ENCODE assay signal across 16 cellular contexts in genomic region chr1:43587594-43587993, GRCh38. TPM values are rescaled to one million over a fixed set of nuclear protein-coding genes. Genes with fewer than 3 reads are reported as not detected.
DNase-seq lines count a peak whose midpoint lies in the region; ATAC-seq, FAIRE-seq and TF ChIP-seq lines count a peak whose summit lies in the region.
"Had no signal": no experiment of that assay in that cellular context is flagged by ENCODE, and none has a peak within 500 bp of the region (broad histone marks: within the 10 kb centered on the region; RNA-seq: fewer than 3 reads in every experiment).

No MANE protein-coding gene starts in this region.

- H3K27ac Mint-ChIP-seq in CD4-positive, alpha-beta T cell = no peak overlapping the region
- H3K27ac Mint-ChIP-seq: stimulated activated effector memory CD8-positive, alpha-beta T cell treated with anti-CD3 and anti-CD28 coated beads, Interleukin-12 subunit alpha, Interleukin-12 subunit beta, amount 100 ng/mL, for 72 hours had no signal

- H3K18ac ChIP-seq in mesenchymal stem cell (ENCODE audit: low read depth in 1 of 2, low read length in 2 of 2) = no peak overlapping the region

- H4K91ac ChIP-seq in mesenchymal stem cell (ENCODE audit: low read length) = no peak overlapping the region

- no peak overlapping the region for H3K9ac ChIP-seq in HepG2 (ENCODE audit: insufficient read depth, low read depth, low read length)
- no peak overlapping the region for H3K9ac ChIP-seq in mesenchymal stem cell (ENCODE audit: low read length)

- no peak overlapping the region for H3K27ac ChIP-seq in right lobe of liver
- H3K27ac ChIP-seq in HepG2 (ENCODE audit: extremely low read length, insufficient read depth, low read length) = no peak overlapping the region
- H3K27ac ChIP-seq in CD4-positive, alpha-beta T cell (ENCODE audit: low read depth, low read length) = no peak overlapping the region
- no peak overlapping the region for H3K27ac ChIP-seq in mesenchymal stem cell (ENCODE audit: low read length, poor library complexity, severe bottlenecking)
- H3K27ac ChIP-seq: coronary artery had no signal

- H3K14ac ChIP-seq in mesenchymal stem cell (ENCODE audit: low read length in 2 of 2) = no peak overlapping the region

- in situ Hi-C loops in HepG2 (cut with HindIII; ENCODE audit: extremely low pct_ligation_motif_present, low pct_unique_long_range_greater_than_20kb) = loop anchor here (5.0 kb wide), 1 partner anchor 60 kb away; no protein-coding TSS in a partner anchor

- H4K20me1 ChIP-seq in HepG2 (ENCODE audit: insufficient read depth, low read length) = peaks cover 7% of the 10 kb centered on the region; the same call in 1 of the 2 replicates

- H3K36me3 ChIP-seq in right lobe of liver (peaks cover 0 to 33% (median 15%) of the 10 kb centered on the region in 4 donors), HepG2 (replicated peaks in 1 of 2; ENCODE audit: control insufficient read depth in 1 of 2, insufficient read depth in 2 of 2, low read length in 2 of 2) (peaks cover 29 to 87% of the 10 kb centered on the region in 2 experiments), mesenchymal stem cell (ENCODE audit: control insufficient read depth in 1 of 2, insufficient read depth in 2 of 2, low read depth in 1 of 2, low read length in 2 of 2) (peaks cover 3 to 55% of the 10 kb centered on the region in 2 experiments)

- H3K9me3 ChIP-seq in right lobe of liver = no peaks in the 10 kb centered on the region
- no peaks in the 10 kb centered on the region for H3K9me3 ChIP-seq in HepG2 (ENCODE audit: low read length)
- H3K9me3 ChIP-seq in CD4-positive, alpha-beta T cell (ENCODE audit: control insufficient read depth, low read length) = no peaks in the 10 kb centered on the region
- H3K9me3 ChIP-seq in mesenchymal stem cell (ENCODE audit: control insufficient read depth, low read length) = no peaks in the 10 kb centered on the region

- H3K4me1 ChIP-seq in right lobe of liver (no peaks in the 10 kb centered on the region), HepG2 (ENCODE audit: insufficient read depth, low read length) (no peaks in the 10 kb centered on the region), mesenchymal stem cell (ENCODE audit: control insufficient read depth, insufficient read depth, low read depth, low read length) (peaks cover 8% of the 10 kb centered on the region)

- H3K23ac ChIP-seq in mesenchymal stem cell (ENCODE audit: low read length in 2 of 2) = no peak overlapping the region

- CTCF ChIA-PET in HepG2 (lab: Yijun Ruan, JAX; ENCODE audit: low intra/inter-chr PET ratio, low total read pairs) = no interaction called here
- CTCF ChIA-PET in CD4-positive, alpha-beta T cell (lab: Charles Lee) = no interaction called here

- H3K4me1 Mint-ChIP-seq in CD4-positive, alpha-beta T cell (ENCODE audit: low read depth) = no peaks in the 10 kb centered on the region

- no peak overlapping the region for H3K4me3 ChIP-seq in right lobe of liver
- no peak overlapping the region for H3K4me3 ChIP-seq in HepG2 (replicated peaks in 1 of 3; ENCODE audit: insufficient read depth in 1 of 3, low read depth in 2 of 3, low read length in 3 of 3)
- no peak overlapping the region for H3K4me3 ChIP-seq in mesenchymal stem cell (ENCODE audit: insufficient read depth in 1 of 2, low read depth in 1 of 2, low read length in 2 of 2)
- H3K4me3 ChIP-seq: coronary artery had no signal

- intact Hi-C loops in right lobe of liver (cut with DNase I) (no loop called here), HepG2 (cut with micrococcal nuclease; ENCODE audit: unreplicated experiment) (no loop called here)
- intact Hi-C loops in CD4-positive, alpha-beta T cell (cut with DNase I, micrococcal nuclease) = no loop called here

- H2BK5ac ChIP-seq in mesenchymal stem cell (ENCODE audit: low read depth, low read length, poor library complexity, severe bottlenecking) = no peak overlapping the region

- H3K27me3 ChIP-seq in right lobe of liver (no peaks in the 10 kb centered on the region), HepG2 (ENCODE audit: control insufficient read depth in 1 of 2, insufficient read depth in 2 of 2, low read length in 2 of 2) (no peaks in the 10 kb centered on the region), mesenchymal stem cell (ENCODE audit: control insufficient read depth in 1 of 2, insufficient read depth in 1 of 2, low read length in 2 of 2) (no peaks in the 10 kb centered on the region)
- no peaks in the 10 kb centered on the region for H3K27me3 ChIP-seq in CD4-positive, alpha-beta T cell (ENCODE audit: control insufficient read depth, insufficient read depth, low read length)

- no peak overlapping the region for H3K4me2 ChIP-seq in HepG2 (ENCODE audit: low read depth, low read length)
- no peak overlapping the region for H3K4me2 ChIP-seq in mesenchymal stem cell (ENCODE audit: low read length, poor library complexity, severe bottlenecking)

- no peaks in the 10 kb centered on the region for H3K9me3 Mint-ChIP-seq in CD4-positive, alpha-beta T cell
- H3K9me3 Mint-ChIP-seq: stimulated activated effector memory CD8-positive, alpha-beta T cell treated with anti-CD3 and anti-CD28 coated beads, Interleukin-12 subunit alpha, Interleukin-12 subunit beta, amount 100 ng/mL, for 72 hours had no signal

- no peak overlapping the region for H2BK12ac ChIP-seq in mesenchymal stem cell (ENCODE audit: low read length in 2 of 2)

- no peaks in the 10 kb centered on the region for H3K79me2 ChIP-seq in HepG2 (ENCODE audit: insufficient read depth, low read length)

- no peaks in the 10 kb centered on the region for H3K36me3 Mint-ChIP-seq in CD4-positive, alpha-beta T cell (ENCODE audit: low read depth)
- H3K36me3 Mint-ChIP-seq: stimulated activated effector memory CD8-positive, alpha-beta T cell treated with anti-CD3 and anti-CD28 coated beads, Interleukin-12 subunit alpha, Interleukin-12 subunit beta, amount 100 ng/mL, for 72 hours had no signal

- TF ChIP-seq POLR2A in right lobe of liver (IDR thresholded peaks at IDR 0.05) (no peak), HepG2 (IDR thresholded peaks at IDR 0.05; ENCODE audit: insufficient read depth in 1 of 2, low read depth in 2 of 2, low read length in 2 of 2) (no peak), H54 (IDR thresholded peaks at IDR 0.05; ENCODE audit: low read depth, low read length) (no peak)

- H2AK5ac ChIP-seq in mesenchymal stem cell (ENCODE audit: low read length, severe bottlenecking) = no peak overlapping the region

- 31% methylated on average over 2 of the region's 9 CpGs for WGBS in right lobe of liver (ENCODE audit: insufficient coverage, low coverage, low lambda C conversion rate, missing lambda C conversion rate)
- WGBS in HepG2 (ENCODE audit: low lambda C conversion rate) = no CpG with 5 or more reads among the region's 9 CpGs
- 92% methylated on average over 9 of the region's 9 CpGs for WGBS in mesenchymal stem cell

- no peak overlapping the region for H3K4ac ChIP-seq in mesenchymal stem cell (ENCODE audit: low read depth in 1 of 2, low read length in 2 of 2)

- TF ChIP-seq EP300 in HepG2 (IDR thresholded peaks at IDR 0.05; ENCODE audit: low read depth in 2 of 2, low read length in 2 of 2) = no peak
- no peak for TF ChIP-seq EP300 in HepG2 (CRISPR knock-in tag; IDR thresholded peaks at IDR 0.05; ENCODE audit: borderline replicate concordance)

- no peak overlapping the region for H3K4me3 Mint-ChIP-seq in CD4-positive, alpha-beta T cell
- H3K4me3 Mint-ChIP-seq: stimulated activated effector memory CD8-positive, alpha-beta T cell treated with anti-CD3 and anti-CD28 coated beads, Interleukin-12 subunit alpha, Interleukin-12 subunit beta, amount 100 ng/mL, for 72 hours had no signal

- no peak for TF ChIP-seq CTCF in right lobe of liver (IDR thresholded peaks at IDR 0.05)
- no peak for TF ChIP-seq CTCF in HepG2 (CRISPR knock-in tag; IDR thresholded peaks at IDR 0.05)
- no peak for TF ChIP-seq CTCF in CD4-positive, alpha-beta T cell (IDR thresholded peaks at IDR 0.05)

- H4K8ac ChIP-seq in mesenchymal stem cell (ENCODE audit: low read length) = no peak overlapping the region

- TF ChIP-seq RAD21 in HepG2 (CRISPR knock-in tag; IDR thresholded peaks at IDR 0.05) = no peak

- peak; percentile 12 to 71 (median 18) for ATAC-seq in right lobe of liver
- ATAC-seq in HepG2 = no peak
- no peak for ATAC-seq in CD4-positive, alpha-beta T cell (ENCODE audit: poor library complexity)
- no peak for ATAC-seq in HG03520 (IDR thresholded peaks at IDR 0.05; ENCODE audit: unreplicated experiment)
- ATAC-seq: stimulated activated effector memory CD8-positive, alpha-beta T cell treated with anti-CD3 and anti-CD28 coated beads, Interleukin-12 subunit alpha, Interleukin-12 subunit beta, amount 100 ng/mL, for 72 hours had no signal

- no TSS peak for BruUV-seq in HepG2 (replicated peaks; lab: Mats Ljungman, UMichigan)

- DNase-seq in right lobe of liver (peak in 1 of 3 donors; percentile 52), HepG2 (ENCODE audit: low spot score) (no peak), epidermal melanocyte (ENCODE audit: insufficient read length, low spot score) (peak; percentile 93), mucosa of gallbladder (ENCODE audit: low spot score) (peak; percentile 59), H54 (ENCODE audit: insufficient read length, low spot score) (no peak), mesenchymal stem cell (no peak)
- DNase-seq in CD4-positive, alpha-beta T cell = no peak
- DNase-seq: activated CD4-positive, alpha-beta T cell treated with anti-CD3 and anti-CD28 coated beads for 4 hours; activated T-cell treated with anti-CD3 and anti-CD28 coated beads, Interleukin-2, amount 50 U/mL, for 1 hour; NCI-H187 treated with DMSO at 0.1 percent for 48 hours; NCI-H82; stimulated activated CD4-positive, alpha-beta T cell treated with anti-CD3 and anti-CD28 coated beads, Interleukin-4, amount 100 ng/mL, for 24 hours; T-helper 2 cell had no signal

- H3K79me1 ChIP-seq in mesenchymal stem cell (replicated peaks; ENCODE audit: low read length, poor library complexity, severe bottlenecking) = peaks cover 4% of the 10 kb centered on the region

- POLR2A ChIA-PET in HepG2 (lab: Yijun Ruan, JAX) = no interaction called here
- POLR2A ChIA-PET in CD4-positive, alpha-beta T cell (lab: Charles Lee) = no interaction called here

- FAIRE-seq in HepG2 (lab: Jason Lieb, UNC) (no peak), H54 (lab: Jason Lieb, UNC) (no peak)

- no peaks in the 10 kb centered on the region for H3K27me3 Mint-ChIP-seq in CD4-positive, alpha-beta T cell

- no peak overlapping the region for H2AFZ ChIP-seq in HepG2 (ENCODE audit: low read length)
- no peak overlapping the region for H2AFZ ChIP-seq in mesenchymal stem cell (ENCODE audit: low read depth, low read length)

- no peak overlapping the region for H2BK15ac ChIP-seq in mesenchymal stem cell (ENCODE audit: low read depth, poor library complexity, severe bottlenecking)

- H2BK120ac ChIP-seq in mesenchymal stem cell (ENCODE audit: low read depth, low read length) = no peak overlapping the region

RNA-seq across cellular contexts. Expression of gene PTPRF, which starts 56.9 kb away (rescaled TPM):
- total RNA-seq in right lobe of liver = 100 to 1,000 TPM in 4 of 6 experiments, 10 to 100 TPM in 2; 97.1 to 252 (median 160) TPM
- total RNA-seq in HepG2 (2016; rRNA removed; fragmentation: Illumina TruSeq; extraction: Trizol) = 47.3 and 55.9 TPM in 2 replicates
- total RNA-seq in HepG2 (2016; cell fraction: cytosol; rRNA removed; fragmentation: Illumina TruSeq; extraction: Trizol; ENCODE audit: low read depth) = 6.1 and 8.9 TPM in 2 replicates
- 38.1 and 54.3 TPM in 2 replicates for total RNA-seq in HepG2 (2016; cell fraction: insoluble cytoplasmic fraction; rRNA removed; fragmentation: Illumina TruSeq; extraction: Trizol)
- total RNA-seq in HepG2 (2016; cell fraction: membrane; rRNA removed; fragmentation: Illumina TruSeq; extraction: Trizol) = 30.4 and 36.7 TPM in 2 replicates
- 76.8 and 90.3 TPM in 2 replicates for total RNA-seq in HepG2 (2016; cell fraction: nucleus; rRNA removed; fragmentation: Illumina TruSeq; extraction: Trizol)
- 167 and 213 TPM in 2 replicates for polyA plus RNA-seq in HepG2 (2011; rRNA removed)
- 119 and 128 TPM in 2 replicates for polyA plus RNA-seq in HepG2 (2011; cell fraction: cytosol; rRNA removed)
- polyA plus RNA-seq in HepG2 (2011; cell fraction: nucleus; rRNA removed) = 229 and 238 TPM in 2 replicates
- polyA plus RNA-seq in HepG2 (2012) = 125 and 182 TPM in 2 replicates
- polyA plus RNA-seq in HepG2 (2016; cell fraction: cytosol; fragmentation: Illumina TruSeq; extraction: Trizol; ENCODE audit: low read depth) = 5.7 and 6.0 TPM in 2 replicates
- polyA plus RNA-seq in HepG2 (2016; cell fraction: insoluble cytoplasmic fraction; fragmentation: Illumina TruSeq; extraction: Trizol; ENCODE audit: low read depth) = 37.1 and 51.8 TPM in 2 replicates
- polyA plus RNA-seq in HepG2 (2016; cell fraction: membrane; fragmentation: Illumina TruSeq; extraction: Trizol; ENCODE audit: low read depth) = 13.5 and 17.9 TPM in 2 replicates
- 139 and 140 TPM in 2 replicates for polyA plus RNA-seq in HepG2 (2016; cell fraction: nucleus; fragmentation: Illumina TruSeq; extraction: Trizol; ENCODE audit: insufficient read depth, low read depth)
- 212 and 690 TPM in 2 replicates for polyA minus RNA-seq in HepG2 (2011; rRNA and poly(A)+ RNA removed; ENCODE audit: low replicate concordance)
- polyA minus RNA-seq in HepG2 (2011; cell fraction: cytosol; rRNA and poly(A)+ RNA removed) = 137 and 178 TPM in 2 replicates
- 83.0 and 106 TPM in 2 replicates for polyA minus RNA-seq in HepG2 (2011; cell fraction: nucleus; rRNA and poly(A)+ RNA removed)
- total RNA-seq in mucosa of gallbladder = 478 TPM
- under 1 TPM; 0.14 TPM for total RNA-seq in CD4-positive, alpha-beta T cell
- 51.3 TPM for polyA plus RNA-seq in mesenchymal stem cell (2013, experiment 1 of 2)
- 51.0 TPM for polyA plus RNA-seq in mesenchymal stem cell (2013, experiment 2 of 2)

Comparison
In these comparisons a context has a peak if more than half of its experiments do, and no peak if none do; other contexts are left out.
1. ATAC-seq: peak in right lobe of liver (4 of 4); none in HepG2 (single experiment), CD4-positive, alpha-beta T cell (single experiment) and HG03520 (single experiment).
2. DNase-seq: peak in epidermal melanocyte (single experiment) and mucosa of gallbladder (single experiment); none in HepG2 (single experiment), H54 (single experiment), CD4-positive, alpha-beta T cell (0 of 10) and mesenchymal stem cell (single experiment).
3. RNA of gene PTPRF, which starts 56.9 kb away (total RNA-seq): 478 TPM in mucosa of gallbladder (single experiment), 97.1 to 252 TPM in right lobe of liver and 6.1 to 90.3 TPM in HepG2; 0.14 TPM in CD4-positive, alpha-beta T cell; every median in the first group is over 4 times any median in the second.